ENCODE assay signal across 3 cellular contexts in the genomic region with DNA sequence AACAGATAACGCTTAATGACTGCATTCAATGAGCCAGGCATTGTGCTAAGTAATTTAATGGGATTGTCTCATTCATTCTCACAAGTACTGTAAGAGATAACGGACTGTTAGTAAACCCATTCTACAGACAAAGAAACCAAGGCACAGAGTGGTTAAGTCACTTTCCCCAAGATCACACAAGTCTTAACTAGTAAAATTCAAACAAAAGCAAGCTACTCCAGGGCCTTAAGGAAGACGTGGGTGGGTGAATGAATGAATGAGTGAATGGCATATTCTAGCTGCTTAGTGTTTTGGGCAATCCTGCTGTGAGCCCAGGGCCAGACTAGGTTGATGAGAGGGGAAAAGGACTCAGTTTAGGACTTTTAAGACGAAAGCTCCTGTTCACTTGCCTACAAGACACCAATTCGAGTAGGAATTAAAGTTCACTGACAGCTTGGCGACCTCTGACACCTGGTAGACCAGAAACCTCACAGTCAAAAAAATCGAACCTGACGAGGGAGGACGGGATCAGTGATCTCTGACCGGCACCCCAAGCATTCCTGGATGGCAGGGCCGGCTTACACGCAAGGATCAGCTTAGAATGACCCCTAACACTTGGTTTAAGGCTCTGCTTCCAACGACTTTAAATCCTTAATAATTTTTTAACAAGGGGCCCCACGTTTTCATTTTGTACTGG.
TF ChIP-seq lines count a peak whose summit lies in the region.

No MANE protein-coding gene starts in this region.

TF ChIP-seq in SK-N-SH, 30 proteins besides CTCF, POLR2A, EP300 and RAD21 (continued from another document):
- TF ChIP-seq, protein P1, sequence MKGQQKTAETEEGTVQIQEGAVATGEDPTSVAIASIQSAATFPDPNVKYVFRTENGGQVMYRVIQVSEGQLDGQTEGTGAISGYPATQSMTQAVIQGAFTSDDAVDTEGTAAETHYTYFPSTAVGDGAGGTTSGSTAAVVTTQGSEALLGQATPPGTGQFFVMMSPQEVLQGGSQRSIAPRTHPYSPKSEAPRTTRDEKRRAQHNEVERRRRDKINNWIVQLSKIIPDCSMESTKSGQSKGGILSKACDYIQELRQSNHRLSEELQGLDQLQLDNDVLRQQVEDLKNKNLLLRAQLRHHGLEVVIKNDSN (IDR thresholded peaks at IDR 0.05; ENCODE audit: borderline replicate concordance, low read depth) = no peak
- no peak for TF ChIP-seq SIN3A (IDR thresholded peaks at IDR 0.05; ENCODE audit: borderline replicate concordance, low read depth, low read length)
- TF ChIP-seq, protein P2, sequence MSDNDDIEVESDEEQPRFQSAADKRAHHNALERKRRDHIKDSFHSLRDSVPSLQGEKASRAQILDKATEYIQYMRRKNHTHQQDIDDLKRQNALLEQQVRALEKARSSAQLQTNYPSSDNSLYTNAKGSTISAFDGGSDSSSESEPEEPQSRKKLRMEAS (IDR thresholded peaks at IDR 0.05; ENCODE audit: low read depth) = no peak

TF ChIP-seq in SK-N-SH treated with all-trans-retinoic acid at 6 μM for 48 hours, 23 proteins besides CTCF, POLR2A, EP300 and RAD21 (continued from another document and continues in another):
- TF ChIP-seq PATZ1 (CRISPR knock-in tag; IDR thresholded peaks at IDR 0.05; ENCODE audit: borderline replicate concordance) (no peak), RARB (CRISPR knock-in tag; IDR thresholded peaks at IDR 0.05) (no peak), ESRRG (CRISPR knock-in tag; IDR thresholded peaks at IDR 0.05) (no peak), ARNTL (CRISPR knock-in tag; IDR thresholded peaks at IDR 0.05; ENCODE audit: borderline replicate concordance, low read depth) (no peak), TCF4 (CRISPR knock-in tag; IDR thresholded peaks at IDR 0.05; ENCODE audit: borderline replicate concordance) (no peak), ZC3H10 (CRISPR knock-in tag; IDR thresholded peaks at IDR 0.05) (no peak), PPARA (CRISPR knock-in tag; IDR thresholded peaks at IDR 0.05; ENCODE audit: borderline replicate concordance) (no peak), ZFP30 (CRISPR knock-in tag; IDR thresholded peaks at IDR 0.05) (no peak), ZFP3 (CRISPR knock-in tag; IDR thresholded peaks at IDR 0.05) (no peak), BACH2 (CRISPR knock-in tag; IDR thresholded peaks at IDR 0.05; ENCODE audit: borderline replicate concordance) (no peak), TOX (CRISPR knock-in tag; IDR thresholded peaks at IDR 0.05; ENCODE audit: borderline replicate concordance) (no peak)
- TF ChIP-seq, protein P3, sequence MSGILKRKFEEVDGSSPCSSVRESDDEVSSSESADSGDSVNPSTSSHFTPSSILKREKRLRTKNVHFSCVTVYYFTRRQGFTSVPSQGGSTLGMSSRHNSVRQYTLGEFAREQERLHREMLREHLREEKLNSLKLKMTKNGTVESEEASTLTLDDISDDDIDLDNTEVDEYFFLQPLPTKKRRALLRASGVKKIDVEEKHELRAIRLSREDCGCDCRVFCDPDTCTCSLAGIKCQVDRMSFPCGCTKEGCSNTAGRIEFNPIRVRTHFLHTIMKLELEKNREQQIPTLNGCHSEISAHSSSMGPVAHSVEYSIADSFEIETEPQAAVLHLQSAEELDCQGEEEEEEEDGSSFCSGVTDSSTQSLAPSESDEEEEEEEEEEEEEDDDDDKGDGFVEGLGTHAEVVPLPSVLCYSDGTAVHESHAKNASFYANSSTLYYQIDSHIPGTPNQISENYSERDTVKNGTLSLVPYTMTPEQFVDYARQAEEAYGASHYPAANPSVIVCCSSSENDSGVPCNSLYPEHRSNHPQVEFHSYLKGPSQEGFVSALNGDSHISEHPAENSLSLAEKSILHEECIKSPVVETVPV (CRISPR knock-in tag; IDR thresholded peaks at IDR 0.05) = no peak
- TF ChIP-seq, protein P4, sequence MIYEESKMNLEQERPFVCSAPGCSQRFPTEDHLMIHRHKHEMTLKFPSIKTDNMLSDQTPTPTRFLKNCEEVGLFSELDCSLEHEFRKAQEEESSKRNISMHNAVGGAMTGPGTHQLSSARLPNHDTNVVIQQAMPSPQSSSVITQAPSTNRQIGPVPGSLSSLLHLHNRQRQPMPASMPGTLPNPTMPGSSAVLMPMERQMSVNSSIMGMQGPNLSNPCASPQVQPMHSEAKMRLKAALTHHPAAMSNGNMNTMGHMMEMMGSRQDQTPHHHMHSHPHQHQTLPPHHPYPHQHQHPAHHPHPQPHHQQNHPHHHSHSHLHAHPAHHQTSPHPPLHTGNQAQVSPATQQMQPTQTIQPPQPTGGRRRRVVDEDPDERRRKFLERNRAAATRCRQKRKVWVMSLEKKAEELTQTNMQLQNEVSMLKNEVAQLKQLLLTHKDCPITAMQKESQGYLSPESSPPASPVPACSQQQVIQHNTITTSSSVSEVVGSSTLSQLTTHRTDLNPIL (CRISPR knock-in tag; IDR thresholded peaks at IDR 0.05; ENCODE audit: low read depth) = no peak
- TF ChIP-seq, protein P5, sequence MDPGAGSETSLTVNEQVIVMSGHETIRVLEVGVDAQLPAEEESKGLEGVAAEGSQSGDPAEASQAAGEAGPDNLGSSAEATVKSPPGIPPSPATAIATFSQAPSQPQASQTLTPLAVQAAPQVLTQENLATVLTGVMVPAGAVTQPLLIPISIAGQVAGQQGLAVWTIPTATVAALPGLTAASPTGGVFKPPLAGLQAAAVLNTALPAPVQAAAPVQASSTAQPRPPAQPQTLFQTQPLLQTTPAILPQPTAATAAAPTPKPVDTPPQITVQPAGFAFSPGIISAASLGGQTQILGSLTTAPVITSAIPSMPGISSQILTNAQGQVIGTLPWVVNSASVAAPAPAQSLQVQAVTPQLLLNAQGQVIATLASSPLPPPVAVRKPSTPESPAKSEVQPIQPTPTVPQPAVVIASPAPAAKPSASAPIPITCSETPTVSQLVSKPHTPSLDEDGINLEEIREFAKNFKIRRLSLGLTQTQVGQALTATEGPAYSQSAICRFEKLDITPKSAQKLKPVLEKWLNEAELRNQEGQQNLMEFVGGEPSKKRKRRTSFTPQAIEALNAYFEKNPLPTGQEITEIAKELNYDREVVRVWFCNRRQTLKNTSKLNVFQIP (CRISPR knock-in tag; IDR thresholded peaks at IDR 0.05; ENCODE audit: borderline replicate concordance, low read depth) = no peak

TF ChIP-seq in WTC11, 78 proteins besides CTCF, POLR2A, EP300 and RAD21 (continued from another document):
- no peak for TF ChIP-seq HMGA2 (CRISPR knock-in tag; IDR thresholded peaks at IDR 0.05)
- TF ChIP-seq OVOL2 (CRISPR knock-in tag; IDR thresholded peaks at IDR 0.05; ENCODE audit: borderline replicate concordance) = no peak
- no peak for TF ChIP-seq JUN (CRISPR knock-in tag; IDR thresholded peaks at IDR 0.05)
- TF ChIP-seq ELF4 (CRISPR knock-in tag; IDR thresholded peaks at IDR 0.05; ENCODE audit: low read depth) = no peak
- TF ChIP-seq IRF2 (CRISPR knock-in tag; IDR thresholded peaks at IDR 0.05; ENCODE audit: borderline replicate concordance, low read depth) = no peak
- TF ChIP-seq TEAD4 (CRISPR knock-in tag; IDR thresholded peaks at IDR 0.05) = no peak
- TF ChIP-seq, protein P6, sequence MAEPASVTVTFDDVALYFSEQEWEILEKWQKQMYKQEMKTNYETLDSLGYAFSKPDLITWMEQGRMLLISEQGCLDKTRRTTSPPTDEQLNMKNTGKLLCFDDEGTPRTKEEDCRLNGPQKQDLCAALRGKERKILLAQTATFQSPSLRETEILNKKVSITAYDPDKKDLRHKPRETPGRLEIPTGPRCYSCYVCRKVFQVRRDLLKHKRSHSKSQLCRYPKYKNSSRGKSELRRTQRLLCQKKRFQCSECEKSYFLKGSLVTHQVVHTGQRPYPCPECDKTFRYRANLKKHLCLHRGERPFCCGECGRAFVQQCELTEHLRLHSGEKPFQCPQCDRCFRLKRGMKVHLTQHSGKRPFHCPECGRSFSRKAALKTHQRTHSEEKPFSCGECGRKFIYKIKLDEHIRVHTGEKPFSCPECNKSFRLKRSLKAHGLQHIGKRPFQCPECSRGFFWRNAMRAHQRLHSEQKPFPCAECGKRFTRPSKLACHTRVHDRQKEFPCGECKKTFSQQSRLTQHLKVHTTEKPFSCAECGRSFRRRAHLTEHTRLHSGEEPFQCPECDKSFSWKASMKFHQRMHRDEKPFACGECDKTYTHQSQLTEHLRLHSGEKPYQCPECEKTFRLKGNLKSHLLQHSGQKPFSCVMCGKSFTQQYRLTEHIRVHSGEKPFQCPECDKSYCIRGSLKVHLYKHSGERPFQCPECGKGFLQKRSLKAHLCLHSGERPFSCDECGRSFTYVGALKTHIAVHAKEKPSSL (CRISPR knock-in tag; conservative IDR thresholded peaks at IDR 0.05) = no peak
- TF ChIP-seq PREB (CRISPR knock-in tag; IDR thresholded peaks at IDR 0.05; ENCODE audit: borderline replicate concordance) = no peak
- TF ChIP-seq, protein P7, sequence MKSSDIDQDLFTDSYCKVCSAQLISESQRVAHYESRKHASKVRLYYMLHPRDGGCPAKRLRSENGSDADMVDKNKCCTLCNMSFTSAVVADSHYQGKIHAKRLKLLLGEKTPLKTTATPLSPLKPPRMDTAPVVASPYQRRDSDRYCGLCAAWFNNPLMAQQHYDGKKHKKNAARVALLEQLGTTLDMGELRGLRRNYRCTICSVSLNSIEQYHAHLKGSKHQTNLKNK (CRISPR knock-in tag; IDR thresholded peaks at IDR 0.05) = no peak
- no peak for TF ChIP-seq SOX15 (CRISPR knock-in tag; IDR thresholded peaks at IDR 0.05)
- no peak for TF ChIP-seq ZNF396 (CRISPR knock-in tag; IDR thresholded peaks at IDR 0.05; ENCODE audit: borderline replicate concordance)
- no peak for TF ChIP-seq NFYB (CRISPR knock-in tag; conservative IDR thresholded peaks at IDR 0.05; ENCODE audit: low read depth)
- TF ChIP-seq NR1H2 (CRISPR knock-in tag; IDR thresholded peaks at IDR 0.05) = no peak
- TF ChIP-seq ZBTB21 (CRISPR knock-in tag; IDR thresholded peaks at IDR 0.05; ENCODE audit: borderline replicate concordance) = no peak
TF ChIP-seq in WTC11: peak in this region for 0.
